Comparison of ENCODE assay signal across 16 cellular contexts in the genomic region with DNA sequence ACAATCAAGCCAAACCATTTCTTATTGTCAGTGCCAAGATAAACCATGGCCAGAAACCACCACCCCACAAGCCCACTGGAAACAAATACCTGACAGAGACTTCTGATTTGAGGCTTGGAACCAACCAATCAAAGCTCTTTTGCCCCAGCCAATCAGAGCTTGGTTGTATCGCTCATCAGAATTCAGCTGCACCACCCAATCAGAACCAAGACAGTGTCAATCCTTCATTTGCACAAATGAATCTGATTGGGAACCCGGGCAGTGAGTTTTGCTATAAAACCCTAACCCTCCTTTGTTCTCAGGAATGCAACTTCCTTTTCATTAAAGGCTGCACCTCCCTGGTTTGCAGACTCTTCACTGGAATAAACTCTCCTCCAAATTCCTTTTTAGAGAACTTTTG.
"Had no signal": no experiment of that assay in that cellular context is flagged by ENCODE, and none has a peak within 500 bp of the region (broad histone marks: within the 10 kb centered on the region; RNA-seq: fewer than 3 reads in every experiment).

No MANE protein-coding gene starts in this region.

- H3K27me3 Mint-ChIP-seq: memory B cell, progenitor cell of endocrine pancreas had no signal

- H3K9me3 Mint-ChIP-seq: memory B cell; natural killer cell treated with Interleukin-12 subunit alpha and Interleukin-12 subunit beta and Interleukin-15 and Interleukin-18, amount 100 ng/mL, for 72 hours; stimulated activated naive B cell treated with anti-CD40 and anti-IgM and Interleukin-4, amounts not matched to agents 10 μg/mL and 1 μg/mL and 100 μg/mL, for 72 hours; T-helper 2 cell treated with Interferon-gamma antibody and Interleukin-4, amounts not matched to agents 5 μg/mL and 100 μg/mL, for 36 hours had no signal

- H3K4me1 ChIP-seq: right atrium auricular region, uterus had no signal

- H3K36me3 ChIP-seq: cardiac muscle cell, left ventricle myocardium inferior, right atrium auricular region, tibial artery, uterus had no signal

- H3K36me3 Mint-ChIP-seq: memory B cell; natural killer cell treated with Interleukin-12 subunit alpha and Interleukin-12 subunit beta and Interleukin-15 and Interleukin-18, amount 100 ng/mL, for 72 hours; stimulated activated naive B cell treated with anti-CD40 and anti-IgM and Interleukin-4, amounts not matched to agents 10 μg/mL and 1 μg/mL and 100 μg/mL, for 72 hours had no signal

- H3K27ac Mint-ChIP-seq: memory B cell; natural killer cell treated with Interleukin-12 subunit alpha and Interleukin-12 subunit beta and Interleukin-15 and Interleukin-18, amount 100 ng/mL, for 72 hours; progenitor cell of endocrine pancreas; stimulated activated naive B cell treated with anti-CD40 and anti-IgM and Interleukin-4, amounts not matched to agents 10 μg/mL and 1 μg/mL and 100 μg/mL, for 72 hours; T-helper 2 cell treated with Interferon-gamma antibody and Interleukin-4, amounts not matched to agents 5 μg/mL and 100 μg/mL, for 36 hours had no signal

- H3K4me3 Mint-ChIP-seq: memory B cell; natural killer cell treated with Interleukin-12 subunit alpha and Interleukin-12 subunit beta and Interleukin-15 and Interleukin-18, amount 100 ng/mL, for 72 hours; stimulated activated naive B cell treated with anti-CD40 and anti-IgM and Interleukin-4, amounts not matched to agents 10 μg/mL and 1 μg/mL and 100 μg/mL, for 72 hours; T-helper 2 cell treated with Interferon-gamma antibody and Interleukin-4, amounts not matched to agents 5 μg/mL and 100 μg/mL, for 36 hours had no signal

- H3K27me3 ChIP-seq: cardiac muscle cell, dorsolateral prefrontal cortex, right atrium auricular region, tibial artery, uterus had no signal

- ATAC-seq: natural killer cell treated with Interleukin-12 subunit alpha and Interleukin-12 subunit beta and Interleukin-15 and Interleukin-18, amount 100 ng/mL, for 72 hours had no signal

- H3K9me3 ChIP-seq: left ventricle myocardium inferior, right atrium auricular region, tibial artery, uterus had no signal

- H3K4me3 ChIP-seq: cardiac muscle cell, dorsolateral prefrontal cortex, left ventricle myocardium inferior, right atrium auricular region, tibial artery, uterus had no signal

- DNase-seq: activated CD4-positive, CD25-positive, alpha-beta regulatory T cell treated with anti-CD3 and anti-CD28 coated beads, Interleukin-2, amount 50 U/mL, for 72 hours; activated naive CD4-positive, alpha-beta T cell treated with Interleukin-2 at 50 U/mL for 16 hours; aorta; dorsolateral prefrontal cortex; erythroblast; left ventricle myocardium inferior; stimulated activated CD4-positive, alpha-beta T cell treated with anti-CD3 and anti-CD28 coated beads, Interleukin-2, amount 100 ng/mL, for 48 hours; stimulated activated naive B cell treated with anti-CD40 and anti-IgM and Interleukin-4, amounts not matched to agents 10 μg/mL and 1 μg/mL and 100 μg/mL, for 72 hours; tibial artery; uterus had no signal

- H3K27ac ChIP-seq: cardiac muscle cell, dorsolateral prefrontal cortex, left ventricle myocardium inferior, right atrium auricular region, tibial artery, uterus had no signal
